1 cellular context compared by ENCODE assay signal in the genomic region with DNA sequence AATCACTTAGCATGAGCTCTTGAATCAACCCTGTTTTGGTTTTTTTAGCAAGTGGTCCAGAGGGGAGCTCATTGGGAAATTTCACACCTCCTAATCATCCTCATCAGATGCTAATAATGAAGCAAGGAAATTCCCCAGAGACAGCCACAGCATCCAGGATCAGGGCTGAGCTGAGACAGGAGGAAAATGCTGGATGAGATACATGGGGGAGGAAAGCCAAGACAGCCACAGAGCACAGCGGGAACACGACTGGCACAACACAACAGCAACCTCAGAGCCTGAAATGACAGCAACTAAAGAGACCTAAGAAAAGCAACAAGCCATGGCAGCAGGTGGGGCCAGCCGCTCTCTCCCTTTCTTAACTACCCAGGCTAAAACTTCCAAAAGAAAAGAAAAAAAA.
TF ChIP-seq lines count a peak whose summit lies in the region.

No MANE protein-coding gene starts in this region.

TF ChIP-seq in GM23338, 12 proteins besides CTCF, POLR2A, EP300 and RAD21 (continued from another document):
- TF ChIP-seq ZNF462 (CRISPR knock-in tag; IDR thresholded peaks at IDR 0.05) (no peak), ZNF114 (CRISPR knock-in tag; IDR thresholded peaks at IDR 0.05) (no peak), STAT1 (IDR thresholded peaks at IDR 0.05; ENCODE audit: unreplicated experiment) (no peak)
- TF ChIP-seq, protein P1, sequence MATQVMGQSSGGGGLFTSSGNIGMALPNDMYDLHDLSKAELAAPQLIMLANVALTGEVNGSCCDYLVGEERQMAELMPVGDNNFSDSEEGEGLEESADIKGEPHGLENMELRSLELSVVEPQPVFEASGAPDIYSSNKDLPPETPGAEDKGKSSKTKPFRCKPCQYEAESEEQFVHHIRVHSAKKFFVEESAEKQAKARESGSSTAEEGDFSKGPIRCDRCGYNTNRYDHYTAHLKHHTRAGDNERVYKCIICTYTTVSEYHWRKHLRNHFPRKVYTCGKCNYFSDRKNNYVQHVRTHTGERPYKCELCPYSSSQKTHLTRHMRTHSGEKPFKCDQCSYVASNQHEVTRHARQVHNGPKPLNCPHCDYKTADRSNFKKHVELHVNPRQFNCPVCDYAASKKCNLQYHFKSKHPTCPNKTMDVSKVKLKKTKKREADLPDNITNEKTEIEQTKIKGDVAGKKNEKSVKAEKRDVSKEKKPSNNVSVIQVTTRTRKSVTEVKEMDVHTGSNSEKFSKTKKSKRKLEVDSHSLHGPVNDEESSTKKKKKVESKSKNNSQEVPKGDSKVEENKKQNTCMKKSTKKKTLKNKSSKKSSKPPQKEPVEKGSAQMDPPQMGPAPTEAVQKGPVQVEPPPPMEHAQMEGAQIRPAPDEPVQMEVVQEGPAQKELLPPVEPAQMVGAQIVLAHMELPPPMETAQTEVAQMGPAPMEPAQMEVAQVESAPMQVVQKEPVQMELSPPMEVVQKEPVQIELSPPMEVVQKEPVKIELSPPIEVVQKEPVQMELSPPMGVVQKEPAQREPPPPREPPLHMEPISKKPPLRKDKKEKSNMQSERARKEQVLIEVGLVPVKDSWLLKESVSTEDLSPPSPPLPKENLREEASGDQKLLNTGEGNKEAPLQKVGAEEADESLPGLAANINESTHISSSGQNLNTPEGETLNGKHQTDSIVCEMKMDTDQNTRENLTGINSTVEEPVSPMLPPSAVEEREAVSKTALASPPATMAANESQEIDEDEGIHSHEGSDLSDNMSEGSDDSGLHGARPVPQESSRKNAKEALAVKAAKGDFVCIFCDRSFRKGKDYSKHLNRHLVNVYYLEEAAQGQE (IDR thresholded peaks at IDR 0.05; ENCODE audit: unreplicated experiment), result no peak
